Comparison of ENCODE assay signal across 8 cellular contexts in genomic region chrX:9942086-9942485, GRCh38. TPM values are rescaled to one million over a fixed set of nuclear protein-coding genes. Genes with fewer than 3 reads are reported as not detected.
A peak's percentile ranks its signal among the peaks of the same experiment; 100 is the strongest.
DNase-seq lines count a peak whose midpoint lies in the region; ATAC-seq, FAIRE-seq and TF ChIP-seq lines count a peak whose summit lies in the region.

No MANE protein-coding gene starts in this region.

- no TSS peak for BruUV-seq in Calu3 (replicated peaks; lab: Mats Ljungman, UMichigan)

- FAIRE-seq in GM19239 (lab: Jason Lieb, UNC), result peak; percentile 79

- intact Hi-C loops in Calu3 (cut with micrococcal nuclease; ENCODE audit: unreplicated experiment), result no loop called here
- intact Hi-C loops in sciatic nerve (cut with DNase I), result no loop called here

- peaks cover 13% of the 10 kb centered on the region for H3K36me3 Mint-ChIP-seq in progenitor cell of endocrine pancreas (ENCODE audit: insufficient read depth)
- H3K36me3 Mint-ChIP-seq in Calu3 (ENCODE audit: insufficient read depth, unreplicated experiment), result peaks cover 5% of the 10 kb centered on the region

- H3K4me1 Mint-ChIP-seq in progenitor cell of endocrine pancreas (ENCODE audit: low read depth) (no peaks in the 10 kb centered on the region), Calu3 (ENCODE audit: low read depth, unreplicated experiment) (no peaks in the 10 kb centered on the region)

- TF ChIP-seq CTCF in progenitor cell of endocrine pancreas (IDR thresholded peaks at IDR 0.05; ENCODE audit: unreplicated experiment) (no peak), Calu3 (IDR thresholded peaks at IDR 0.05; ENCODE audit: unreplicated experiment) (no peak)

- CTCF ChIA-PET in Calu3 (lab: Charles Lee), result no interaction called here

- ATAC-seq in HG03175 (IDR thresholded peaks at IDR 0.05; ENCODE audit: unreplicated experiment) (peak; percentile 84), sciatic nerve (no peak)

- H3K4me3 Mint-ChIP-seq in progenitor cell of endocrine pancreas (ENCODE audit: low read depth) (no peak overlapping the region), Calu3 (ENCODE audit: low read depth, unreplicated experiment) (no peak overlapping the region)

- H3K9me3 Mint-ChIP-seq in progenitor cell of endocrine pancreas (ENCODE audit: low read depth), result no peaks in the 10 kb centered on the region
- H3K9me3 Mint-ChIP-seq in Calu3 (ENCODE audit: low read depth, unreplicated experiment), result no peaks in the 10 kb centered on the region

- DNase-seq in GM19239 (ENCODE audit: insufficient read length, low spot score) (peak; percentile 5), progenitor cell of endocrine pancreas (ENCODE audit: low spot score, unreplicated experiment) (no peak), Calu3 (no peak), sciatic nerve (ENCODE audit: low spot score) (no peak), NOMO-1 treated with dmso at 0.1 percent for 144 hours (lab: John Stamatoyannopoulos, UW; ENCODE audit: unreplicated experiment) (no peak)
- peak; percentile 10 to 55 (median 16) for DNase-seq in activated CD8-positive, alpha-beta memory T cell treated with anti-CD3 and anti-CD28 coated beads for 48 hours (ENCODE audit: low read depth in 2 of 3, low spot score in 2 of 3)
- DNase-seq in stimulated activated CD4-positive, alpha-beta T cell treated with anti-CD3 and anti-CD28 coated beads, TNF-alpha, amount 100 ng/mL, for 24 hours (ENCODE audit: low read depth in 3 of 3), result peak; percentile 26 to 75 (median 46)

- no peaks in the 10 kb centered on the region for H3K27me3 Mint-ChIP-seq in progenitor cell of endocrine pancreas
- no peaks in the 10 kb centered on the region for H3K27me3 Mint-ChIP-seq in Calu3 (ENCODE audit: unreplicated experiment)

- H3K27ac Mint-ChIP-seq in progenitor cell of endocrine pancreas, result no peak overlapping the region
- no peak overlapping the region for H3K27ac Mint-ChIP-seq in Calu3 (ENCODE audit: unreplicated experiment)

RNA-seq across cellular contexts. Expression of gene CLDN34, which starts 25.1 kb away (rescaled TPM):
- total RNA-seq in progenitor cell of endocrine pancreas, result 0.38 and 0.42 TPM in 2 replicates
- total RNA-seq in Calu3 (2022), result 0.38 and 0.39 TPM in 2 replicates
- not detected for total RNA-seq in sciatic nerve

Comparison
In these comparisons a context has a peak if more than half of its experiments do, and no peak if none do; other contexts are left out.
1. DNase-seq: peak in GM19239 (single experiment), activated CD8-positive, alpha-beta memory T cell treated with anti-CD3 and anti-CD28 coated beads for 48 hours (3 of 3) and stimulated activated CD4-positive, alpha-beta T cell treated with anti-CD3 and anti-CD28 coated beads, TNF-alpha, amount 100 ng/mL, for 24 hours (3 of 3); none in progenitor cell of endocrine pancreas (single experiment), Calu3 (single experiment), sciatic nerve (single experiment) and NOMO-1 treated with dmso at 0.1 percent for 144 hours (single experiment).